In the genomic region with DNA sequence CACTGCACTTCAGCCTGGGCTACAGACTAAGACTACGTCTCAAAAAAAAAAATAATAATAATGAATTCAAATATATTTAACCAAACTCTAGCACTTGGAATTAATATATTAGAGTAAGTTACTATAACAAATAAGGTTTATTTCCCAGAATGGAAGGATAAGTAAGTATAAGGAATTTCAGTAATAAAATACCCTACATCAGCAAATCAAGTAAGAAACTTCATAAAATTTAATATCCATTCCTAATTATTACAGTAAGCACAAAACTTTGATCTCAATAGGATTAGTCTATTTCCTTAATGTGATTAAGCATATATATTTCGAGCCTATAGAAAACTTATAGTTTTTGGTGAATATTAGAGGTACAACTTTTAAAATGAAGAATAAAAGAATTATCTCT, we compare ENCODE assay signal across 20 cellular contexts.
"Had no signal": no experiment of that assay in that cellular context is flagged by ENCODE, and none has a peak within 500 bp of the region (broad histone marks: within the 10 kb centered on the region; RNA-seq: fewer than 3 reads in every experiment).

No MANE protein-coding gene starts in this region.

- H3K27me3 ChIP-seq: MG63 had no signal

- H3K36me3 ChIP-seq: MG63 had no signal

- H3K4me2 ChIP-seq: SK-N-SH had no signal

- H3K9me3 ChIP-seq: MG63, SK-N-SH had no signal

- H3K27ac ChIP-seq: RWPE1 had no signal

- H3K4me3 ChIP-seq: MG63 had no signal

- H3K9ac ChIP-seq: SK-N-SH had no signal

- DNase-seq: Karpas-422, KG1, MG63, NCI-H1092, NCI-H1105 treated with DMSO at 0.1 percent for 48 hours, NCI-H1417 treated with DMSO at 0.1 percent for 48 hours, NCI-H146, NCI-H1694 treated with DMSO at 0.1 percent for 48 hours, NCI-H1930, NCI-H2081, NCI-H2107, NCI-H2227 treated with DMSO at 0.1 percent for 48 hours, NCI-H524 treated with DMSO at 0.1 percent for 48 hours, NCI-H69, NCI-H774, SHP77, SK-N-SH, SW 1271, T-cell had no signal

- ATAC-seq: T-cell had no signal
